In genomic region chr17:17581509-17581908, GRCh38 we compare ENCODE assay signal across 24 cellular contexts. TPM values are rescaled to one million over a fixed set of nuclear protein-coding genes. Genes with fewer than 3 reads are reported as not detected.
DNase-seq lines count a peak whose midpoint lies in the region; ATAC-seq, FAIRE-seq and TF ChIP-seq lines count a peak whose summit lies in the region.
"Had no signal": no experiment of that assay in that cellular context is flagged by ENCODE, and none has a peak within 500 bp of the region (broad histone marks: within the 10 kb centered on the region; RNA-seq: fewer than 3 reads in every experiment).

No MANE protein-coding gene starts in this region.

- H3K9ac ChIP-seq in IMR-90 (ENCODE audit: low read depth, low read length) = no peak overlapping the region

- peak overlapping the region; percentile 32 for H2AFZ ChIP-seq in IMR-90 (replicated peaks; ENCODE audit: low read length, poor library complexity)

- no peaks in the 10 kb centered on the region for H3K9me1 ChIP-seq in IMR-90 (ENCODE audit: insufficient read depth, low read length)

- no peak overlapping the region for H3K14ac ChIP-seq in IMR-90 (replicated peaks; ENCODE audit: low read depth, low read length)

- peaks cover 14% of the 10 kb centered on the region for H3K4me1 Mint-ChIP-seq in glutamatergic neuron (ENCODE audit: low read depth, unreplicated experiment)
- peaks cover 24% of the 10 kb centered on the region for H3K4me1 Mint-ChIP-seq in mesothelial cell of epicardium
- H3K4me1 Mint-ChIP-seq: B cell, memory B cell had no signal

- no peaks in the 10 kb centered on the region; the same call in none of the 2 replicates for H4K20me1 ChIP-seq in IMR-90 (ENCODE audit: insufficient read depth, low read length)

- H3K4ac ChIP-seq in IMR-90 (ENCODE audit: low read depth, low read length) = no peak overlapping the region

- H3K27ac Mint-ChIP-seq in glutamatergic neuron (ENCODE audit: unreplicated experiment) (no peak overlapping the region), mesothelial cell of epicardium (peak overlapping the region; percentile 90)
- H3K27ac Mint-ChIP-seq: B cell, memory B cell had no signal

- TF ChIP-seq POLR2A in A549 (IDR thresholded peaks at IDR 0.05; ENCODE audit: low read length) = no peak
- TF ChIP-seq POLR2A in IMR-90 (IDR thresholded peaks at IDR 0.05; ENCODE audit: low read depth, low read length) = no peak
- no peak for TF ChIP-seq POLR2A in GM18505 (IDR thresholded peaks at IDR 0.05; ENCODE audit: borderline replicate concordance, extremely low read depth, insufficient read depth, insufficient read length)

- POLR2A ChIA-PET in A549 (lab: Yijun Ruan, JAX) = no interaction called here
- POLR2A ChIA-PET in IMR-90 (lab: Charles Lee; ENCODE audit: unreplicated experiment) = no interaction called here

- H3K56ac ChIP-seq in IMR-90 (ENCODE audit: extremely low read depth, insufficient read depth, low read length) = no peak overlapping the region

- TF ChIP-seq EP300 in A549 (IDR thresholded peaks at IDR 0.05) = no peak

- H3K36me3 Mint-ChIP-seq in glutamatergic neuron (ENCODE audit: unreplicated experiment) = no peaks in the 10 kb centered on the region
- peaks cover 2% of the 10 kb centered on the region for H3K36me3 Mint-ChIP-seq in mesothelial cell of epicardium

- no peak overlapping the region for H3K4me3 ChIP-seq in A549
- H3K4me3 ChIP-seq in IMR-90 (ENCODE audit: insufficient read depth, low read depth, low read length) = no peak overlapping the region
- no peak overlapping the region for H3K4me3 ChIP-seq in mucosa of descending colon
- H3K4me3 ChIP-seq: dorsolateral prefrontal cortex, HAP-1, vagina had no signal

- H3K27ac ChIP-seq in A549 = peak overlapping the region in 1 of 2 experiments; percentile 40; a peak in 2 of 6 replicates
- no peak overlapping the region for H3K27ac ChIP-seq in IMR-90 (ENCODE audit: insufficient read depth, low read length)
- H3K27ac ChIP-seq: vagina had no signal

- ATAC-seq in A549 (no peak), IMR-90 (ENCODE audit: low read depth) (no peak), GM18505 (IDR thresholded peaks at IDR 0.05; ENCODE audit: unreplicated experiment) (no peak), mucosa of descending colon (no peak)
- ATAC-seq: activated T-cell treated with anti-CD3 and anti-CD28 coated beads, Interleukin-2, amount 50 U/mL, for 4 hours had no signal

- H4K8ac ChIP-seq in IMR-90 (ENCODE audit: low read depth in 2 of 2, low read length in 2 of 2) = no peak overlapping the region

- H4K91ac ChIP-seq in IMR-90 (ENCODE audit: insufficient read depth, low read depth, low read length) = no peak overlapping the region

- 87% methylated on average over 6 of the region's 6 CpGs for WGBS in A549 (ENCODE audit: missing lambda C conversion rate)
- 100% methylated on average over 1 of the region's 6 CpGs; no CpG with 5 or more reads in 1 of the 2 experiments for WGBS in IMR-90 (ENCODE audit: extremely low coverage in 2 of 2, insufficient read length in 1 of 2), 2 experiments

- H3K23ac ChIP-seq in IMR-90 (ENCODE audit: low read depth, low read length) = no peak overlapping the region

- H3K79me1 ChIP-seq in IMR-90 (ENCODE audit: low read depth in 1 of 2, low read length in 2 of 2) = peaks cover 0 to 8% of the 10 kb centered on the region in 2 experiments; a peak in 2 of 4 replicates

- no peak overlapping the region for H2AK5ac ChIP-seq in IMR-90 (ENCODE audit: low read depth, low read length)

- H3K9me3 ChIP-seq in A549 (no peaks in the 10 kb centered on the region), IMR-90 (ENCODE audit: control insufficient read depth, insufficient read depth, low read length) (no peaks in the 10 kb centered on the region), mucosa of descending colon (no peaks in the 10 kb centered on the region)
- H3K9me3 ChIP-seq: HAP-1, vagina had no signal

- DNase-seq in A549 (ENCODE audit: low read depth in 1 of 2, low spot score in 1 of 2) (no peak), IMR-90 (no peak), glutamatergic neuron (no peak), mesothelial cell of epicardium (ENCODE audit: low spot score in 2 of 2, unreplicated experiment in 2 of 2) (no peak), mucosa of descending colon (no peak), KBM-7 (no peak)
- DNase-seq in activated CD8-positive, alpha-beta memory T cell treated with anti-CD3 and anti-CD28 coated beads, Interleukin-2, amount 50 U/mL, for 4 hours = no peak
- DNase-seq: activated CD4-positive, alpha-beta T cell treated with anti-CD3 and anti-CD28 coated beads for 48 hours; activated CD8-positive, alpha-beta memory T cell treated with anti-CD3 and anti-CD28 coated beads for 24 hours; activated gamma-delta T cell treated with Interleukin-2 at 50 U/mL for 16 hours; activated T-cell treated with anti-CD3 and anti-CD28 coated beads, Interleukin-2, amount 50 U/mL, for 4 hours; cerebellar nuclear complex; dorsolateral prefrontal cortex; GDM1; NCI-H1436 treated with DMSO at 0.1 percent for 48 hours; NCI-H446 treated with DMSO at 0.1 percent for 48 hours; nucleus accumbens; stimulated activated naive CD4-positive, alpha-beta T cell had no signal

- H2BK5ac ChIP-seq in IMR-90 (ENCODE audit: low read depth, low read length, poor library complexity, severe bottlenecking) = no peak overlapping the region

- H2AK9ac ChIP-seq in IMR-90 (replicated peaks; ENCODE audit: low read depth, low read length, poor library complexity) = peak overlapping the region; percentile 65

- H3K18ac ChIP-seq in IMR-90 (ENCODE audit: low read depth, low read length) = no peak overlapping the region

- no peak overlapping the region for H2BK120ac ChIP-seq in IMR-90 (ENCODE audit: low read depth, low read length)

- no TSS peak for BruUV-seq in IMR-90 (replicated peaks; lab: Mats Ljungman, UMichigan)

- intact Hi-C loops in IMR-90 (cut with micrococcal nuclease) (no loop called here), mucosa of descending colon (cut with DNase I, micrococcal nuclease) (no loop called here)

- dilution Hi-C loops in IMR-90 (cut with HindIII; ENCODE audit: low sequenced_read_pairs, unreplicated experiment) = no loop called here

- no peak overlapping the region for H2BK15ac ChIP-seq in IMR-90 (ENCODE audit: low read depth, low read length)

- peak overlapping the region; percentile 34 for H3K4me3 Mint-ChIP-seq in glutamatergic neuron (ENCODE audit: unreplicated experiment)
- H3K4me3 Mint-ChIP-seq in mesothelial cell of epicardium = no peak overlapping the region
- H3K4me3 Mint-ChIP-seq: activated T-cell treated with anti-CD3 and anti-CD28 coated beads, Interleukin-2, amount 50 U/mL, for 4 hours; B cell; memory B cell had no signal

- H4K5ac ChIP-seq in IMR-90 (ENCODE audit: low read depth, low read length) = no peak overlapping the region

- TF ChIP-seq CTCF in A549 (IDR thresholded peaks at IDR 0.05) = no peak
- TF ChIP-seq CTCF in IMR-90 (conservative IDR thresholded peaks at IDR 0.05; ENCODE audit: low read depth, low read length) = no peak
- no peak for TF ChIP-seq CTCF in glutamatergic neuron (IDR thresholded peaks at IDR 0.05; ENCODE audit: partially characterized antibody, unreplicated experiment)
- no peak for TF ChIP-seq CTCF in mesothelial cell of epicardium (IDR thresholded peaks at IDR 0.05; ENCODE audit: unreplicated experiment)
- TF ChIP-seq CTCF in mucosa of descending colon (IDR thresholded peaks at IDR 0.05) = no peak

- in situ Hi-C loops in IMR-90 (cut with MboI; ENCODE audit: low sequenced_read_pairs) (no loop called here), KBM-7 (cut with MboI; ENCODE audit: low pct_unique_long_range_greater_than_20kb, low sequenced_read_pairs) (no loop called here)

- H3K36me3 ChIP-seq in IMR-90 (ENCODE audit: control insufficient read depth, insufficient read depth, low read length) = no peaks in the 10 kb centered on the region
- H3K36me3 ChIP-seq in mucosa of descending colon (ENCODE audit: low read depth) = no peaks in the 10 kb centered on the region
- H3K36me3 ChIP-seq: vagina had no signal

- 0 out of 3 replicates have a peak overlapping the region, but pooled peaks have one; percentile 24 for H3K4me2 ChIP-seq in A549
- no peak overlapping the region for H3K4me2 ChIP-seq in IMR-90 (ENCODE audit: low read depth, low read length)

- H3K9me3 Mint-ChIP-seq in glutamatergic neuron (ENCODE audit: unreplicated experiment) (peaks cover 4% of the 10 kb centered on the region), mesothelial cell of epicardium (no peaks in the 10 kb centered on the region)
- H3K9me3 Mint-ChIP-seq: activated T-cell treated with anti-CD3 and anti-CD28 coated beads, Interleukin-2, amount 50 U/mL, for 4 hours; memory B cell had no signal

- H3K27me3 Mint-ChIP-seq in glutamatergic neuron (ENCODE audit: unreplicated experiment) = peaks cover 9% of the 10 kb centered on the region
- H3K27me3 Mint-ChIP-seq in mesothelial cell of epicardium (ENCODE audit: low read depth) = no peaks in the 10 kb centered on the region
- H3K27me3 Mint-ChIP-seq: B cell, memory B cell had no signal

- TF ChIP-seq RAD21 in A549 (conservative IDR thresholded peaks at IDR 0.05 in 1 of 2, IDR thresholded peaks at IDR 0.05 in 1 of 2) = no peak
- TF ChIP-seq RAD21 in IMR-90 (IDR thresholded peaks at IDR 0.05; ENCODE audit: low read length) = no peak

- no peak overlapping the region for H2BK20ac ChIP-seq in IMR-90 (ENCODE audit: low read depth, low read length)

- CTCF ChIA-PET in A549 (lab: Yijun Ruan, JAX) = interaction anchor here (0.9 to 7.3 kb wide), 5 partner anchors 12 to 226 kb away, joined by 3 to 80 read pairs (median 6); no protein-coding TSS in a partner anchor
- CTCF ChIA-PET in IMR-90 (lab: Yijun Ruan, JAX) = no interaction called here

- H3K4me1 ChIP-seq in A549 (peaks cover 10% of the 10 kb centered on the region), IMR-90 (ENCODE audit: control insufficient read depth, insufficient read depth, low read length) (peaks cover 7% of the 10 kb centered on the region), mucosa of descending colon (ENCODE audit: low read depth) (no peaks in the 10 kb centered on the region)
- H3K4me1 ChIP-seq: HAP-1 had no signal

- no peak for FAIRE-seq in A549 (lab: Jason Lieb, UNC)
- FAIRE-seq: HTR-8/SVneo had no signal

- no peaks in the 10 kb centered on the region for H3K27me3 ChIP-seq in IMR-90 (ENCODE audit: control insufficient read depth, insufficient read depth, low read length)
- H3K27me3 ChIP-seq: dorsolateral prefrontal cortex, vagina had no signal

RNA-seq across cellular contexts. Expression of gene PEMT, which starts 10.0 kb away (rescaled TPM):
- polyA plus RNA-seq in A549 (2011; rRNA removed) = 47.8 and 62.4 TPM in 2 replicates
- 88.6 and 124 TPM in 2 replicates for polyA plus RNA-seq in A549 (2012; cell fraction: cytosol; rRNA removed)
- polyA plus RNA-seq in A549 (2012; cell fraction: nucleus; rRNA removed) = 78.3 and 88.5 TPM in 2 replicates
- 40.1 to 47.5 TPM (median 43.0 TPM) in 3 replicates for polyA plus RNA-seq in A549 (2017; fragmentation: RNase III; extraction: RNeasy Plus Mini Kit Qiagen cat#74134 plus additional on column Dnase treatment)
- 34.0 and 49.1 TPM in 2 replicates for polyA minus RNA-seq in A549 (2011; rRNA and poly(A)+ RNA removed)
- total RNA-seq in IMR-90 (2012; rRNA removed) = 23.3 and 25.0 TPM in 2 replicates
- 49.5 and 54.5 TPM in 2 replicates for polyA plus RNA-seq in IMR-90 (2012; rRNA removed)
- polyA plus RNA-seq in IMR-90 (2012; cell fraction: cytosol; rRNA removed) = 32.8 and 68.4 TPM in 2 replicates
- 12.5 and 28.3 TPM in 2 replicates for polyA plus RNA-seq in IMR-90 (2012; cell fraction: nucleus; rRNA removed; ENCODE audit: low replicate concordance)
- total RNA-seq in glutamatergic neuron (ENCODE audit: unreplicated experiment) = 24.0 TPM
- total RNA-seq in mesothelial cell of epicardium = 37.0 to 41.9 TPM (median 37.5 TPM) in 3 replicates
- total RNA-seq in mucosa of descending colon = 10 to 100 TPM; 15.4 to 18.3 (median 16.1) TPM
